Comparison of ENCODE assay signal across 8 cellular contexts in the genomic region with DNA sequence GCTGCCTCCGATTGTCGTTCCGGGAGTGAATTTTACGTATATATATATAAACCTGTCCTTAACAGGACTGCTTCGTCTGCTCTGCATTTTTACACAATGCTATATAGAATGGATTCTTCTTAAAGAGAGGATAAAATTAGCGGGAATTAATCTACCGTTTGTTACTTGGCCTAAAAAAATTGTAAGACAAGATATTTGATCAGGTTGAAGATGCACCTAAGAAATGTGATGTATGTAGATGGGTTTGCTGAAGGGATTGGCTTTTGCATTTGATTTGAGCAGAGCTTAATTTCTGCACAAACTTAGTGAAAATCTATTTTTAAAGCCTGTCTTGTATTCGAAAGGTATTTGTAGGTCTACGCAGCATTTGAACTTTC. TPM values are rescaled to one million over a fixed set of nuclear protein-coding genes. Genes with fewer than 3 reads are reported as not detected.
DNase-seq lines count a peak whose midpoint lies in the region; ATAC-seq and TF ChIP-seq lines count a peak whose summit lies in the region.

No MANE protein-coding gene starts in this region.

- peak overlapping the region; percentile 93 for H3K4me3 Mint-ChIP-seq in Calu3 (ENCODE audit: low read depth, unreplicated experiment)
- H3K4me3 Mint-ChIP-seq in natural killer cell treated with Interleukin-12 subunit alpha and Interleukin-12 subunit beta and Interleukin-15 and Interleukin-18, amount 100 ng/mL, for 72 hours, result peak overlapping the region; percentile 99

- no peaks in the 10 kb centered on the region for H3K9me3 Mint-ChIP-seq in Calu3 (ENCODE audit: low read depth, unreplicated experiment)
- H3K9me3 Mint-ChIP-seq in natural killer cell treated with Interleukin-12 subunit alpha and Interleukin-12 subunit beta and Interleukin-15 and Interleukin-18, amount 100 ng/mL, for 72 hours, result no peaks in the 10 kb centered on the region

- TF ChIP-seq CTCF in Calu3 (IDR thresholded peaks at IDR 0.05; ENCODE audit: unreplicated experiment), result no peak

- H3K9ac ChIP-seq in duodenal mucosa (ENCODE audit: low read depth in 1 of 2, low read length in 2 of 2), result peak overlapping the region; percentile 95 to 96

- H3K27ac ChIP-seq in duodenal mucosa (ENCODE audit: low read depth, low read length), result peak overlapping the region; percentile 98

- peaks cover 61% of the 10 kb centered on the region for H3K36me3 Mint-ChIP-seq in Calu3 (ENCODE audit: insufficient read depth, unreplicated experiment)
- peaks cover 15% of the 10 kb centered on the region for H3K36me3 Mint-ChIP-seq in natural killer cell treated with Interleukin-12 subunit alpha and Interleukin-12 subunit beta and Interleukin-15 and Interleukin-18, amount 100 ng/mL, for 72 hours

- intact Hi-C loops in Calu3 (cut with micrococcal nuclease; ENCODE audit: unreplicated experiment), result loop anchor here (2.0 kb wide), 1 partner anchor 90 kb away; no protein-coding TSS in a partner anchor

- no peaks in the 10 kb centered on the region for H3K27me3 Mint-ChIP-seq in Calu3 (ENCODE audit: unreplicated experiment)
- no peaks in the 10 kb centered on the region for H3K27me3 Mint-ChIP-seq in natural killer cell treated with Interleukin-12 subunit alpha and Interleukin-12 subunit beta and Interleukin-15 and Interleukin-18, amount 100 ng/mL, for 72 hours

- BruUV-seq in Calu3 (replicated peaks; lab: Mats Ljungman, UMichigan), result no TSS peak

- DNase-seq in Calu3, result no peak
- peak; percentile 59 for DNase-seq in NAMALWA (ENCODE audit: low spot score)
- DNase-seq in natural killer cell treated with Interleukin-12 subunit alpha and Interleukin-12 subunit beta and Interleukin-15 and Interleukin-18, amount 100 ng/mL, for 72 hours (ENCODE audit: low spot score), result no peak
- DNase-seq in mucosa of gallbladder (ENCODE audit: low spot score), result no peak
- no peak for DNase-seq in occipital lobe (lab: John Stamatoyannopoulos, UW)
- no peak for DNase-seq in D341Med (ENCODE audit: low spot score)

- H3K27me3 ChIP-seq in duodenal mucosa (ENCODE audit: control insufficient read depth in 1 of 2, insufficient read depth in 2 of 2, low read length in 2 of 2), result no peaks in the 10 kb centered on the region

- ATAC-seq in natural killer cell treated with Interleukin-12 subunit alpha and Interleukin-12 subunit beta and Interleukin-15 and Interleukin-18, amount 100 ng/mL, for 72 hours, result no peak
- ATAC-seq in GM21737 (IDR thresholded peaks at IDR 0.05; ENCODE audit: unreplicated experiment), result no peak

- peaks cover 50% of the 10 kb centered on the region for H3K4me1 Mint-ChIP-seq in Calu3 (ENCODE audit: low read depth, unreplicated experiment)
- H3K4me1 Mint-ChIP-seq in natural killer cell treated with Interleukin-12 subunit alpha and Interleukin-12 subunit beta and Interleukin-15 and Interleukin-18, amount 100 ng/mL, for 72 hours (ENCODE audit: low read depth in 2 of 2), result peaks cover 46 to 68% of the 10 kb centered on the region in 2 donors

- H3K4me1 ChIP-seq in duodenal mucosa (ENCODE audit: control insufficient read depth in 1 of 2, insufficient read depth in 2 of 2, low read length in 2 of 2), result peaks cover 38 to 53% of the 10 kb centered on the region in 2 donors

- H3K4me3 ChIP-seq in duodenal mucosa (ENCODE audit: low read depth in 1 of 2, low read length in 2 of 2), result peak overlapping the region; percentile 89 to 95

- H3K36me3 ChIP-seq in duodenal mucosa (ENCODE audit: control insufficient read depth in 1 of 2, insufficient read depth in 2 of 2, low read length in 2 of 2), result no peaks in the 10 kb centered on the region

- no peaks in the 10 kb centered on the region for H3K9me3 ChIP-seq in duodenal mucosa (ENCODE audit: control insufficient read depth in 1 of 2, low read length in 2 of 2)

- CTCF ChIA-PET in Calu3 (lab: Charles Lee), result interaction anchor here (1.0 to 4.0 kb wide), 4 partner anchors 119 to 169 kb away, joined by 4 to 33 read pairs (median 4); no protein-coding TSS in a partner anchor

- peak overlapping the region; percentile 97 for H3K27ac Mint-ChIP-seq in Calu3 (ENCODE audit: unreplicated experiment)
- peak overlapping the region; percentile 91 to 95 for H3K27ac Mint-ChIP-seq in natural killer cell treated with Interleukin-12 subunit alpha and Interleukin-12 subunit beta and Interleukin-15 and Interleukin-18, amount 100 ng/mL, for 72 hours

RNA-seq across cellular contexts. Expression of a gene that starts 1.0 kb away (rescaled TPM):
- total RNA-seq in Calu3 (2022) (218 and 235 TPM in 2 replicates), mucosa of gallbladder (395 TPM), occipital lobe (433 TPM)
- 100 to 1,000 TPM; 188 to 299 TPM for total RNA-seq in natural killer cell treated with Interleukin-12 subunit alpha and Interleukin-12 subunit beta and Interleukin-15 and Interleukin-18, amount 100 ng/mL, for 72 hours

RNA-seq across cellular contexts. Expression of a gene that starts 58.0 kb away (rescaled TPM):
- 1.2 and 2.0 TPM in 2 replicates for total RNA-seq in Calu3 (2022)
- total RNA-seq in natural killer cell treated with Interleukin-12 subunit alpha and Interleukin-12 subunit beta and Interleukin-15 and Interleukin-18, amount 100 ng/mL, for 72 hours, result 1 to 10 TPM; 2.6 to 4.5 TPM
- 0.89 TPM for total RNA-seq in mucosa of gallbladder
- 1.4 TPM for total RNA-seq in occipital lobe
